26 cellular contexts compared by ENCODE assay signal in genomic region chr3:11991751-11992150, GRCh38. TPM values are rescaled to one million over a fixed set of nuclear protein-coding genes. Genes with fewer than 3 reads are reported as not detected.
DNase-seq lines count a peak whose midpoint lies in the region; TF ChIP-seq lines count a peak whose summit lies in the region.
"Had no signal": no experiment of that assay in that cellular context is flagged by ENCODE, and none has a peak within 500 bp of the region (broad histone marks: within the 10 kb centered on the region; RNA-seq: fewer than 3 reads in every experiment).

No MANE protein-coding gene starts in this region.

- no peaks in the 10 kb centered on the region for H3K4me1 Mint-ChIP-seq in CD14-positive monocyte
- H3K4me1 Mint-ChIP-seq: CD4-positive, alpha-beta memory T cell had no signal

- no peak overlapping the region for H3K27ac ChIP-seq in WERI-Rb-1
- H3K27ac ChIP-seq in suprapubic skin = no peak overlapping the region
- H3K27ac ChIP-seq: BLaER1 treated with 17β-estradiol and CSF1 and Interleukin-3, amounts not matched to agents 10 nM and 100 nM; GM23248; RWPE1; SK-N-MC had no signal

- H3K9me3 Mint-ChIP-seq in CD14-positive monocyte = peaks cover 0 to 3% (median 0%) of the 10 kb centered on the region in 7 donors
- H3K9me3 Mint-ChIP-seq: T-helper 1 cell treated with Interleukin-12 subunit alpha and Interleukin-12 subunit beta and Interleukin-4 antibody, amounts not matched to agents 30 μg/mL and 1 μg/mL, for 36 hours had no signal

- H3K27ac Mint-ChIP-seq in CD14-positive monocyte = no peak overlapping the region
- H3K27ac Mint-ChIP-seq: CD4-positive, alpha-beta memory T cell; T-helper 1 cell treated with Interleukin-12 subunit alpha and Interleukin-12 subunit beta and Interleukin-4 antibody, amounts not matched to agents 30 μg/mL and 1 μg/mL, for 36 hours had no signal

- H3K4me1 ChIP-seq in BE2C = peaks cover 26% of the 10 kb centered on the region
- H3K4me1 ChIP-seq in suprapubic skin = no peaks in the 10 kb centered on the region
- H3K4me1 ChIP-seq: BLaER1 treated with 17β-estradiol and CSF1 and Interleukin-3, amounts not matched to agents 10 nM and 100 nM had no signal

- no peak for TF ChIP-seq POLR2A in suprapubic skin (IDR thresholded peaks at IDR 0.05)

- DNase-seq in BE2C (peak; percentile 50), NCI-H1694 (lab: John Stamatoyannopoulos, UW) (peak; percentile 56), NCI-H524 (lab: John Stamatoyannopoulos, UW) (peak; percentile 94 to 98), WERI-Rb-1 (peak; percentile 86), CD14-positive monocyte (ENCODE audit: low spot score) (no peak), suprapubic skin (ENCODE audit: low spot score in 2 of 2) (no peak), hippocampal formation (lab: John Stamatoyannopoulos, UW) (no peak)
- DNase-seq: CD4-positive, alpha-beta memory T cell; COR-L47; DND-41; GM23248; H7; NCI-H1048; NCI-H1417; NCI-H187; NCI-H2081 treated with DMSO at 0.1 percent for 48 hours; NCI-H510A; NCI-H774; SHP77; SW 1271 had no signal

- intact Hi-C loops in CD14-positive monocyte (cut with micrococcal nuclease) = no loop called here

- H3K27me3 ChIP-seq in BE2C (no peaks in the 10 kb centered on the region), WERI-Rb-1 (ENCODE audit: insufficient read depth, low read depth, severe bottlenecking) (no peaks in the 10 kb centered on the region), suprapubic skin (peaks cover 17% of the 10 kb centered on the region)
- H3K27me3 ChIP-seq: BLaER1 treated with 17β-estradiol and CSF1 and Interleukin-3, amounts not matched to agents 10 nM and 100 nM had no signal

- H3K36me3 ChIP-seq in BE2C (no peaks in the 10 kb centered on the region), WERI-Rb-1 (no peaks in the 10 kb centered on the region), suprapubic skin (no peaks in the 10 kb centered on the region)
- H3K36me3 ChIP-seq: BLaER1 treated with 17β-estradiol and CSF1 and Interleukin-3, amounts not matched to agents 10 nM and 100 nM had no signal

- H3K9me3 ChIP-seq in BE2C (no peaks in the 10 kb centered on the region; the same call in 1 of the 2 replicates), WERI-Rb-1 (ENCODE audit: severe bottlenecking) (peaks cover 7% of the 10 kb centered on the region), suprapubic skin (no peaks in the 10 kb centered on the region)

- H3K4me3 ChIP-seq in BE2C (ENCODE audit: low read depth, low read length) (no peak overlapping the region), WERI-Rb-1 (ENCODE audit: low read depth, low read length) (no peak overlapping the region), suprapubic skin (no peak overlapping the region)
- H3K4me3 ChIP-seq: BLaER1 treated with 17β-estradiol and CSF1 and Interleukin-3, amounts not matched to agents 10 nM and 100 nM; GM23248; SK-N-MC had no signal

- peaks cover 2 to 9% (median 2%) of the 10 kb centered on the region in 3 donors for H3K27me3 Mint-ChIP-seq in CD14-positive monocyte (ENCODE audit: low read depth in 3 of 3)

- H3K36me3 Mint-ChIP-seq in CD14-positive monocyte = no peaks in the 10 kb centered on the region
- H3K36me3 Mint-ChIP-seq: CD4-positive, alpha-beta memory T cell had no signal

- no peak for TF ChIP-seq EP300 in suprapubic skin (IDR thresholded peaks at IDR 0.05)

- TF ChIP-seq CTCF in BE2C (IDR thresholded peaks at IDR 0.05; ENCODE audit: low read depth, low read length) = no peak
- no peak for TF ChIP-seq CTCF in WERI-Rb-1 (IDR thresholded peaks at IDR 0.05; ENCODE audit: low read depth, low read length)
- TF ChIP-seq CTCF in CD14-positive monocyte (IDR thresholded peaks at IDR 0.05) = no peak
- no peak for TF ChIP-seq CTCF in suprapubic skin (IDR thresholded peaks at IDR 0.05)

- no peak overlapping the region for H3K4me3 Mint-ChIP-seq in CD14-positive monocyte
- H3K4me3 Mint-ChIP-seq: CD4-positive, alpha-beta memory T cell; T-helper 1 cell treated with Interleukin-12 subunit alpha and Interleukin-12 subunit beta and Interleukin-4 antibody, amounts not matched to agents 30 μg/mL and 1 μg/mL, for 36 hours had no signal

RNA-seq across cellular contexts. Expression of gene SYN2, which starts 12.4 kb away (rescaled TPM):
- polyA plus RNA-seq in BE2C (2012; ENCODE audit: insufficient read depth, insufficient read length, low read depth) = 4.9 TPM
- polyA plus RNA-seq in CD14-positive monocyte = under 1 TPM; 0.16 to 0.54 TPM
- total RNA-seq in suprapubic skin = 1 to 10 TPM; 1.5 to 9.3 (median 5.2) TPM
- total RNA-seq: CD4-positive, alpha-beta memory T cell; GM23248; HT-29; OCI-LY7 had no signal
- polyA plus RNA-seq: GM23248 had no signal

Comparison
In these comparisons a context has a peak if more than half of its experiments do, and no peak if none do; other contexts are left out.
1. DNase-seq: peak in BE2C (single experiment), NCI-H1694 (single experiment), NCI-H524 (2 of 2) and WERI-Rb-1 (single experiment); none in CD14-positive monocyte (single experiment), suprapubic skin (0 of 2) and hippocampal formation (0 of 2).